8 cellular contexts compared by ENCODE assay signal in genomic region chr6:6057442-6058053, GRCh38. TPM values are rescaled to one million over a fixed set of nuclear protein-coding genes. Genes with fewer than 3 reads are reported as not detected.
A peak's percentile ranks its signal among the peaks of the same experiment; 100 is the strongest.
DNase-seq lines count a peak whose midpoint lies in the region; ATAC-seq, FAIRE-seq and TF ChIP-seq lines count a peak whose summit lies in the region.

No MANE protein-coding gene starts in this region.

- H3K4me1 ChIP-seq in Caco-2 (no peaks in the 10 kb centered on the region), H9 (ENCODE audit: insufficient read depth, low read length) (no peaks in the 10 kb centered on the region), astrocyte (ENCODE audit: insufficient read depth, low read length) (no peaks in the 10 kb centered on the region), upper lobe of left lung (no peaks in the 10 kb centered on the region)

- H2BK12ac ChIP-seq in H9 (ENCODE audit: insufficient read length, low read depth, low read length): no peak overlapping the region

- H2BK120ac ChIP-seq in H9 (ENCODE audit: low read depth, low read length, poor library complexity, severe bottlenecking): no peak overlapping the region

- H3T11ph ChIP-seq in H9 (ENCODE audit: low read length): no peak overlapping the region

- H3K27me3 Mint-ChIP-seq in Caco-2 (ENCODE audit: insufficient read depth, unreplicated experiment) (peaks cover 21% of the 10 kb centered on the region), H9 (ENCODE audit: low read depth) (peaks cover 12% of the 10 kb centered on the region), astrocyte (ENCODE audit: low read depth, unreplicated experiment) (peaks cover 26% of the 10 kb centered on the region)

- H2BK20ac ChIP-seq in H9 (ENCODE audit: low read depth, low read length, poor library complexity, severe bottlenecking): no peak overlapping the region

- no peaks in the 10 kb centered on the region for H3K23me2 ChIP-seq in H9 (ENCODE audit: insufficient read length, low read depth, low read length, poor library complexity, severe bottlenecking)

- no peak overlapping the region for H4K5ac ChIP-seq in H9 (ENCODE audit: insufficient read length, low read depth, low read length)

- ATAC-seq in upper lobe of left lung (ENCODE audit: low FRiP score in 2 of 2): peak; percentile 59 to 81
- no peak for ATAC-seq in GM18519 (IDR thresholded peaks at IDR 0.05; ENCODE audit: low FRiP score, unreplicated experiment)

- no peak for TF ChIP-seq POLR2A in upper lobe of left lung (IDR thresholded peaks at IDR 0.05)

- no peak for TF ChIP-seq EP300 in upper lobe of left lung (IDR thresholded peaks at IDR 0.05)

- CTCF ChIA-PET in Caco-2 (lab: Charles Lee): interaction anchor here (0.6 to 1.0 kb wide), 3 partner anchors 202 to 490 kb away, joined by 3 to 6 read pairs (median 3); no protein-coding TSS in a partner anchor

- H3K9me3 Mint-ChIP-seq in Caco-2 (ENCODE audit: unreplicated experiment): no peaks in the 10 kb centered on the region
- H3K9me3 Mint-ChIP-seq in H9: peaks cover 0 to 4% of the 10 kb centered on the region in 2 experiments; a peak in 1 of 5 replicates
- peaks cover 3% of the 10 kb centered on the region for H3K9me3 Mint-ChIP-seq in astrocyte (ENCODE audit: unreplicated experiment)

- no peaks in the 10 kb centered on the region for H3K79me1 ChIP-seq in H9 (ENCODE audit: insufficient read depth, low read depth, low read length, poor library complexity, severe bottlenecking)

- H3K79me2 ChIP-seq in H9 (ENCODE audit: insufficient read depth, low read length): no peaks in the 10 kb centered on the region
- H3K79me2 ChIP-seq in astrocyte (ENCODE audit: insufficient read depth, low read length): no peaks in the 10 kb centered on the region

- H3K36me3 Mint-ChIP-seq in Caco-2 (ENCODE audit: insufficient read depth, unreplicated experiment) (no peaks in the 10 kb centered on the region), H9 (ENCODE audit: insufficient read depth in 1 of 3, low read depth in 3 of 3) (no peaks in the 10 kb centered on the region), astrocyte (ENCODE audit: low read depth, unreplicated experiment) (no peaks in the 10 kb centered on the region)

- no peak overlapping the region for H2BK15ac ChIP-seq in H9 (ENCODE audit: low read depth, low read length)

- no peaks in the 10 kb centered on the region for H3K36me3 ChIP-seq in Caco-2 (ENCODE audit: control insufficient read depth, insufficient read depth, low read length)
- no peaks in the 10 kb centered on the region for H3K36me3 ChIP-seq in astrocyte (ENCODE audit: insufficient read depth, low read length)
- H3K36me3 ChIP-seq in kidney epithelial cell (ENCODE audit: control insufficient read depth, insufficient read depth, low read length): no peaks in the 10 kb centered on the region
- no peaks in the 10 kb centered on the region for H3K36me3 ChIP-seq in upper lobe of left lung

- H3K27ac Mint-ChIP-seq in Caco-2 (ENCODE audit: unreplicated experiment) (no peak overlapping the region), H9 (no peak overlapping the region), astrocyte (ENCODE audit: unreplicated experiment) (no peak overlapping the region)

- H3K27ac ChIP-seq in H9 (ENCODE audit: insufficient read length, low read depth, low read length): no peak overlapping the region
- no peak overlapping the region for H3K27ac ChIP-seq in astrocyte (ENCODE audit: low read depth, low read length)
- no peak overlapping the region for H3K27ac ChIP-seq in upper lobe of left lung

- H4K8ac ChIP-seq in H9 (replicated peaks; ENCODE audit: insufficient read length, low read depth, low read length): no peak overlapping the region

- no peak overlapping the region for H3K4me3 Mint-ChIP-seq in Caco-2 (ENCODE audit: unreplicated experiment)
- no peak overlapping the region for H3K4me3 Mint-ChIP-seq in H9
- no peak overlapping the region for H3K4me3 Mint-ChIP-seq in astrocyte (ENCODE audit: unreplicated experiment)

- WGBS in H9 (ENCODE audit: extremely low coverage, insufficient read length, low lambda C conversion rate): no CpG with 5 or more reads among the region's 9 CpGs
- WGBS in upper lobe of left lung, 2 donors: 53% methylated on average over 9 of the region's 9 CpGs

- no peak for FAIRE-seq in astrocyte (lab: Jason Lieb, UNC)

- H3K4ac ChIP-seq in H9 (ENCODE audit: low read depth, low read length): no peak overlapping the region

- intact Hi-C loops in Caco-2 (cut with micrococcal nuclease; ENCODE audit: unreplicated experiment): loop anchor here (1.0 kb wide), 1 partner anchor 490 kb away; no protein-coding TSS in a partner anchor

- no peak overlapping the region for H3K18ac ChIP-seq in H9 (ENCODE audit: insufficient read length, low read depth, low read length)

- no peak overlapping the region for H3K14ac ChIP-seq in H9 (ENCODE audit: insufficient read depth, low read length)

- H3K4me1 Mint-ChIP-seq in Caco-2 (ENCODE audit: low read depth, unreplicated experiment) (no peaks in the 10 kb centered on the region), H9 (no peaks in the 10 kb centered on the region), astrocyte (ENCODE audit: low read depth, unreplicated experiment) (no peaks in the 10 kb centered on the region)

- no peak overlapping the region for H3K4me2 ChIP-seq in H9 (ENCODE audit: insufficient read depth, insufficient read length, low read length)
- no peak overlapping the region for H3K4me2 ChIP-seq in astrocyte (ENCODE audit: low read length)

- no peak overlapping the region for H4K91ac ChIP-seq in H9 (ENCODE audit: insufficient read length, low read depth, low read length)

- no peak overlapping the region for H2AK5ac ChIP-seq in H9 (ENCODE audit: insufficient read length, low read length)

- no peak overlapping the region for H3K56ac ChIP-seq in H9 (ENCODE audit: insufficient read length, low read depth, low read length)

- H3K27me3 ChIP-seq in Caco-2 (replicated peaks; ENCODE audit: control insufficient read depth, insufficient read depth, low read length): no peaks in the 10 kb centered on the region
- H3K27me3 ChIP-seq in H9 (ENCODE audit: insufficient read depth, low read length): no peaks in the 10 kb centered on the region
- peaks cover 2% of the 10 kb centered on the region for H3K27me3 ChIP-seq in astrocyte (ENCODE audit: insufficient read depth, low read length)
- H3K27me3 ChIP-seq in kidney epithelial cell (ENCODE audit: control insufficient read depth, insufficient read depth, low read length): no peaks in the 10 kb centered on the region
- H3K27me3 ChIP-seq in upper lobe of left lung: no peaks in the 10 kb centered on the region

- H3K4me3 ChIP-seq in Caco-2 (ENCODE audit: low read depth, low read length) (no peak overlapping the region), astrocyte (ENCODE audit: insufficient read depth, low read depth, low read length) (no peak overlapping the region), kidney epithelial cell (ENCODE audit: low read depth, low read length) (no peak overlapping the region), upper lobe of left lung (no peak overlapping the region)

- peak in 1 of 2 experiments; percentile 35 for DNase-seq in Caco-2
- no peak for DNase-seq in H9
- peak; percentile 29 to 54 for DNase-seq in NCI-H446 (lab: John Stamatoyannopoulos, UW)
- no peak for DNase-seq in astrocyte (ENCODE audit: low read depth)
- DNase-seq in kidney epithelial cell (ENCODE audit: low read depth): peak; percentile 4
- no peak for DNase-seq in upper lobe of left lung
- DNase-seq in activated CD4-positive, CD25-positive, alpha-beta regulatory T cell treated with anti-CD3 and anti-CD28 coated beads, Interleukin-2, amount 50 U/mL, for 72 hours: no peak

- no peak overlapping the region for H2AFZ ChIP-seq in H9 (ENCODE audit: low read length)
- no peak overlapping the region for H2AFZ ChIP-seq in astrocyte (ENCODE audit: low read depth, low read length)

- H2BK5ac ChIP-seq in H9 (ENCODE audit: insufficient read length, low read length): no peak overlapping the region

- no peak overlapping the region for H3K23ac ChIP-seq in H9 (ENCODE audit: insufficient read length, low read depth, low read length)

- BruUV-seq in Caco-2 (replicated peaks; lab: Mats Ljungman, UMichigan): no TSS peak

- H3K9me3 ChIP-seq in Caco-2: no peaks in the 10 kb centered on the region
- H3K9me3 ChIP-seq in H9 (ENCODE audit: control insufficient read depth, low read depth, low read length): no peaks in the 10 kb centered on the region
- no peaks in the 10 kb centered on the region for H3K9me3 ChIP-seq in astrocyte (ENCODE audit: insufficient read depth, low read depth, low read length)
- no peaks in the 10 kb centered on the region for H3K9me3 ChIP-seq in upper lobe of left lung

- no peaks in the 10 kb centered on the region for H4K20me1 ChIP-seq in H9 (ENCODE audit: control insufficient read depth, insufficient read depth, insufficient read length)
- H4K20me1 ChIP-seq in astrocyte (ENCODE audit: insufficient read depth, low read length): no peaks in the 10 kb centered on the region

- H3K9ac ChIP-seq in H9 (ENCODE audit: extremely low read depth, insufficient read length, low read length) (no peak overlapping the region), astrocyte (ENCODE audit: low read length) (no peak overlapping the region)

- POLR2A ChIA-PET in Caco-2 (lab: Charles Lee): no interaction called here

- peak; percentile 42 to 56 for TF ChIP-seq CTCF in Caco-2 (IDR thresholded peaks at IDR 0.05; ENCODE audit: insufficient read depth in 1 of 2, low read depth in 1 of 2, low read length in 1 of 2, severe bottlenecking in 1 of 2, unreplicated experiment in 1 of 2)
- peak; percentile 78 for TF ChIP-seq CTCF in H9 (conservative IDR thresholded peaks at IDR 0.05)
- TF ChIP-seq CTCF in astrocyte (IDR thresholded peaks at IDR 0.05; ENCODE audit: insufficient read depth, low read depth, low read length): peak; percentile 46
- TF ChIP-seq CTCF in kidney epithelial cell (IDR thresholded peaks at IDR 0.05; ENCODE audit: insufficient read depth, low read length, poor library complexity, severe bottlenecking): peak; percentile 52
- TF ChIP-seq CTCF in upper lobe of left lung (IDR thresholded peaks at IDR 0.05): peak in 5 of 6 experiments; percentile 21 to 58 (median 51)

RNA-seq across cellular contexts. Expression of gene NRN1, which starts 50.8 kb away (rescaled TPM):
- total RNA-seq in Caco-2 (2022): not detected in 2 replicates
- total RNA-seq in H9 (2021): not detected in 2 replicates
- total RNA-seq in astrocyte: 0.82 and 1.0 TPM in 2 replicates
- total RNA-seq in kidney epithelial cell: 0.34 and 3.1 TPM in 2 replicates
- 10 to 100 TPM in 1 of 6 donors, 1 to 10 TPM in 5; 3.8 to 25.6 (median 5.7) TPM for total RNA-seq in upper lobe of left lung

Comparison
In these comparisons a context has a peak if more than half of its experiments do, and no peak if none do; other contexts are left out.
1. DNase-seq: peak in NCI-H446 (2 of 2) and kidney epithelial cell (single experiment); none in H9 (single experiment), astrocyte (single experiment), upper lobe of left lung (0 of 2) and activated CD4-positive, CD25-positive, alpha-beta regulatory T cell treated with anti-CD3 and anti-CD28 coated beads, Interleukin-2, amount 50 U/mL, for 72 hours (single experiment).
2. Peak in every context shown above with its lines, with median percentiles within 50 percentile points of each other: CTCF ChIP-seq.